27 cellular contexts compared by ENCODE assay signal in the genomic region with DNA sequence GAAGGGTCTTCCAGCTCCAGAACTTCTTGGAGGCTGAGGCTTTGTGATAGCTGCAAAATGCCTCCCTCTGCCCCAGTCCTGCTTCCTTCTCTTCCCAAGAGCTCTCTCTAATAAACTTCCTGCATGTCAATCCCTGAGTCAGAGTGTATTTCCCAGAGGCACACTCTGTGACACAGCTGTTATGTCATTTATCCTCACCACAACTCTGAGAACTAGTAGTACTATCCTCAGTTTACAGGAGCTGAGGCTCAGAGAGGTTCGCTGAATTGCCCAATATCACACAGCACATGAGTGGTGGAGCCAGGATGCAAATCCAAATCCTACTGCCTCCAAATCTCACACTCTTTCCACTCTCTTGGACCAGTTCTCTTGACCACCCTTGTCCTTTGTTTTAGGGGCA. TPM values are rescaled to one million over a fixed set of nuclear protein-coding genes. Genes with fewer than 3 reads are reported as not detected.
A peak's percentile ranks its signal among the peaks of the same experiment; 100 is the strongest.
DNase-seq lines count a peak whose midpoint lies in the region; ATAC-seq, FAIRE-seq and TF ChIP-seq lines count a peak whose summit lies in the region.
"Had no signal": no experiment of that assay in that cellular context is flagged by ENCODE, and none has a peak within 500 bp of the region (broad histone marks: within the 10 kb centered on the region; RNA-seq: fewer than 3 reads in every experiment).

No MANE protein-coding gene starts in this region.

- no peak overlapping the region for H3K4me3 ChIP-seq in psoas muscle
- no peak overlapping the region for H3K4me3 ChIP-seq in vagina
- H3K4me3 ChIP-seq: hepatocyte, ovary, right lobe of liver, tibial nerve had no signal

- TF ChIP-seq CTCF in psoas muscle (IDR thresholded peaks at IDR 0.05) (no peak), vagina (IDR thresholded peaks at IDR 0.05) (no peak)

- FAIRE-seq in GM12891 (lab: Jason Lieb, UNC): no peak
- FAIRE-seq: TTC549 had no signal

- intact Hi-C loops in psoas muscle (cut with DNase I): no loop called here
- intact Hi-C loops in vagina (cut with DNase I): no loop called here

- 61 to 86% (median 75%) methylated on average over 1 of the region's 1 CpG for WGBS in psoas muscle, 3 donors

- DNase-seq in GM04504 (ENCODE audit: low read depth): peak; percentile 14
- DNase-seq in RKO (ENCODE audit: low spot score): peak; percentile 67
- DNase-seq in fibroblast of peridontal ligament (ENCODE audit: extremely low read depth): peak; percentile 30
- no peak for DNase-seq in psoas muscle
- no peak for DNase-seq in NCI-H1694 treated with DMSO at 0.1 percent for 48 hours (lab: John Stamatoyannopoulos, UW)
- no peak for DNase-seq in GM12891 (ENCODE audit: insufficient read length, low spot score)
- DNase-seq in vagina (ENCODE audit: extremely low spot score in 2 of 2): no peak
- DNase-seq: activated CD4-positive, alpha-beta T cell treated with anti-CD3 and anti-CD28 coated beads for 48 hours; activated effector memory CD4-positive, alpha-beta T cell treated with anti-CD3 and anti-CD28 coated beads, Interleukin-2, amount 50 U/mL, for 16 hours; COR-L47; effector CD8-positive, alpha-beta T cell; GOT3; islet precursor cell; KG1; naive thymus-derived CD4-positive, alpha-beta T cell; NCI-H1048; NCI-H2029 treated with DMSO at 0.1 percent for 48 hours; NCI-H446 treated with DMSO at 0.1 percent for 48 hours; ovary; right lobe of liver; stimulated activated naive B cell treated with anti-CD40 and anti-IgM and Interleukin-4, amounts not matched to agents 10 μg/mL and 1 μg/mL and 100 μg/mL, for 72 hours had no signal

- no peaks in the 10 kb centered on the region for H3K4me1 ChIP-seq in psoas muscle
- H3K4me1 ChIP-seq in vagina: peaks cover 7% of the 10 kb centered on the region
- H3K4me1 ChIP-seq: right lobe of liver, tibial nerve had no signal

- TF ChIP-seq POLR2A in GM12891 (IDR thresholded peaks at IDR 0.05; ENCODE audit: low read depth, low read length) (no peak), vagina (IDR thresholded peaks at IDR 0.05) (no peak)

- H3K27ac ChIP-seq in psoas muscle: no peak overlapping the region
- H3K27ac ChIP-seq in vagina: no peak overlapping the region
- H3K27ac ChIP-seq: hepatocyte, ovary, right lobe of liver, tibial nerve had no signal

- peaks cover 0 to 100% of the 10 kb centered on the region in 2 donors for H3K36me3 ChIP-seq in psoas muscle (ENCODE audit: insufficient read depth in 1 of 2, low read depth in 1 of 2)
- H3K36me3 ChIP-seq in vagina: no peaks in the 10 kb centered on the region
- H3K36me3 ChIP-seq: ovary, right lobe of liver, tibial nerve had no signal

- ATAC-seq in psoas muscle (peak; percentile 25 to 56 (median 35)), HG02973 (IDR thresholded peaks at IDR 0.05; ENCODE audit: unreplicated experiment) (no peak)
- ATAC-seq: naive thymus-derived CD4-positive, alpha-beta T cell; right lobe of liver; stimulated activated naive B cell treated with anti-CD40 and anti-IgM and Interleukin-4, amounts not matched to agents 10 μg/mL and 1 μg/mL and 100 μg/mL, for 72 hours had no signal

- H3K27me3 ChIP-seq in psoas muscle (ENCODE audit: insufficient read depth in 3 of 3, low read length in 2 of 3) (no peaks in the 10 kb centered on the region), vagina (no peaks in the 10 kb centered on the region)
- H3K27me3 ChIP-seq: ovary, right lobe of liver, tibial nerve had no signal

- no peaks in the 10 kb centered on the region for H3K9me3 ChIP-seq in psoas muscle
- no peaks in the 10 kb centered on the region for H3K9me3 ChIP-seq in vagina
- H3K9me3 ChIP-seq: ovary, right lobe of liver, tibial nerve had no signal

TF ChIP-seq in GM12891, 5 proteins besides CTCF, POLR2A, EP300 and RAD21:
- TF ChIP-seq SPI1 (IDR thresholded peaks at IDR 0.05; ENCODE audit: low read depth, low read length): no peak
- TF ChIP-seq POU2F2 (IDR thresholded peaks at IDR 0.05; ENCODE audit: low read depth, low read length): no peak
- TF ChIP-seq POLR2AphosphoS5 (IDR thresholded peaks at IDR 0.05; ENCODE audit: low read depth, low read length): no peak
- no peak for TF ChIP-seq TAF1 (IDR thresholded peaks at IDR 0.05; ENCODE audit: low read depth, low read length)
- TF ChIP-seq PAX5 (IDR thresholded peaks at IDR 0.05; ENCODE audit: insufficient read depth, low read length, severe bottlenecking): no peak

RNA-seq across cellular contexts. Expression of gene UNC45B, which starts 20.0 kb away (rescaled TPM):
- total RNA-seq in psoas muscle: 100 to 1,000 TPM; 109 to 395 (median 175) TPM
- polyA plus RNA-seq in psoas muscle: 10 to 100 TPM in 2 of 3 donors, 1 to 10 TPM in 1; 6.2 to 33.6 (median 33.1) TPM
- not detected for polyA plus RNA-seq in GM12891 (2012; ENCODE audit: low read depth, missing spikeins)
- total RNA-seq in vagina: not detected
- total RNA-seq: fibroblast of lung, hepatocyte, lung microvascular endothelial cell, tibial nerve had no signal
- polyA plus RNA-seq: fibroblast of lung, hepatocyte had no signal

RNA-seq across cellular contexts. Expression of gene NLE1, which starts 25.6 kb away (rescaled TPM):
- total RNA-seq in psoas muscle: 10 to 100 TPM in 2 of 4 donors, 1 to 10 TPM in 2; 9.8 to 11.9 (median 10.2) TPM
- polyA plus RNA-seq in psoas muscle: 10 to 100 TPM in 2 of 3 donors, 1 to 10 TPM in 1; 9.1 to 15.6 (median 10.6) TPM
- polyA plus RNA-seq in GM12891 (2012; ENCODE audit: low read depth, missing spikeins): 13.9 TPM
- 25.8 TPM for total RNA-seq in vagina

RNA-seq across cellular contexts. Expression of gene SLC35G3, which starts 26.5 kb away (rescaled TPM):
- total RNA-seq in psoas muscle (not detected), vagina (not detected)
- not detected for polyA plus RNA-seq in psoas muscle
- not detected for polyA plus RNA-seq in GM12891 (2012; ENCODE audit: low read depth, missing spikeins)
- total RNA-seq: fibroblast of lung; hepatocyte; lung microvascular endothelial cell; naive thymus-derived CD4-positive, alpha-beta T cell; ovary; right lobe of liver; tibial nerve had no signal
- polyA plus RNA-seq: fibroblast of lung; hepatocyte; naive thymus-derived CD4-positive, alpha-beta T cell; ovary had no signal

RNA-seq across cellular contexts. Expression of gene FNDC8, which starts 46.3 kb away (rescaled TPM):
- total RNA-seq in psoas muscle (not detected), vagina (not detected)
- polyA plus RNA-seq in psoas muscle: not detected
- 0.08 TPM for polyA plus RNA-seq in GM12891 (2012; ENCODE audit: low read depth, missing spikeins)
- total RNA-seq: fibroblast of lung; hepatocyte; lung microvascular endothelial cell; naive thymus-derived CD4-positive, alpha-beta T cell; ovary; right lobe of liver; tibial nerve had no signal
- polyA plus RNA-seq: fibroblast of lung; hepatocyte; naive thymus-derived CD4-positive, alpha-beta T cell; ovary had no signal

RNA-seq across cellular contexts. Expression of gene RAD51D, which starts 48.0 kb away (rescaled TPM):
- 1 to 10 TPM; 4.0 to 6.2 (median 6.0) TPM for total RNA-seq in psoas muscle
- polyA plus RNA-seq in psoas muscle: 1 to 10 TPM; 3.6 to 5.4 (median 3.9) TPM
- 11.4 TPM for polyA plus RNA-seq in GM12891 (2012; ENCODE audit: low read depth, missing spikeins)
- total RNA-seq in vagina: 5.2 TPM

Comparison
In these comparisons a context has a peak if more than half of its experiments do, and no peak if none do; other contexts are left out.
1. DNase-seq: peak in GM04504 (single experiment), RKO (single experiment) and fibroblast of peridontal ligament (single experiment); none in psoas muscle (0 of 2), NCI-H1694 treated with DMSO at 0.1 percent for 48 hours (single experiment), GM12891 (single experiment) and vagina (0 of 2).
2. RNA of gene UNC45B, which starts 20.0 kb away (total RNA-seq): 109 to 395 TPM in psoas muscle; not detected in vagina (single experiment); every median in the first group is over 100 times any median in the second.